In genomic region chr19:2115911-2116426, GRCh38 we compare ENCODE assay signal across 24 cellular contexts.
"Had no signal": no experiment of that assay in that cellular context is flagged by ENCODE, and none has a peak within 500 bp of the region (broad histone marks: within the 10 kb centered on the region; RNA-seq: fewer than 3 reads in every experiment).

No MANE protein-coding gene starts in this region.

- H3K27ac ChIP-seq: colonic mucosa, epithelial cell of prostate, esophagus squamous epithelium, gastrocnemius medialis, heart right ventricle, left lung, lower lobe of right lung had no signal

- H3K4me1 ChIP-seq: colonic mucosa, esophagus squamous epithelium, gastrocnemius medialis, left lung, lower lobe of right lung had no signal

- H3K4me3 ChIP-seq: colonic mucosa, esophagus squamous epithelium, gastrocnemius medialis, heart right ventricle, left lung, lower lobe of right lung, mucosa of descending colon had no signal

- H3K9me3 Mint-ChIP-seq: dendritic cell treated with granulocyte-macrophage colony-stimulating factor and Interleukin-4, amounts not matched to agents 40 ng/mL and 50 ng/mL, for 4 days; effector memory CD8-positive, alpha-beta T cell; endodermal cell; mesothelial cell of epicardium had no signal

- DNase-seq: colonic mucosa; cortex of kidney; effector CD8-positive, alpha-beta T cell; effector memory CD8-positive, alpha-beta T cell; endodermal cell; erythroblast; esophagus squamous epithelium; foreskin fibroblast; foreskin melanocyte; gastrocnemius medialis; glutamatergic neuron; head of caudate nucleus; hippocampal formation; left cardiac atrium; left lung; left ventricle myocardium superior; lower lobe of right lung; mesenchymal stem cell; mucosa of descending colon had no signal

- H3K27ac Mint-ChIP-seq: dendritic cell treated with granulocyte-macrophage colony-stimulating factor and Interleukin-4, amounts not matched to agents 40 ng/mL and 50 ng/mL, for 4 days; effector memory CD8-positive, alpha-beta T cell; endodermal cell; mesothelial cell of epicardium had no signal

- ATAC-seq: effector memory CD8-positive, alpha-beta T cell; esophagus mucosa; gastrocnemius medialis; heart right ventricle; left cardiac atrium; left lung; left ventricle myocardium superior; lower lobe of right lung; mucosa of descending colon had no signal

- H3K4me1 Mint-ChIP-seq: endodermal cell, mesothelial cell of epicardium had no signal

- H3K27me3 Mint-ChIP-seq: dendritic cell treated with granulocyte-macrophage colony-stimulating factor and Interleukin-4, amounts not matched to agents 40 ng/mL and 50 ng/mL, for 4 days; effector memory CD8-positive, alpha-beta T cell had no signal

- H3K9me3 ChIP-seq: colonic mucosa, esophagus squamous epithelium, gastrocnemius medialis, heart right ventricle, left lung, lower lobe of right lung, mucosa of descending colon had no signal

- H3K27me3 ChIP-seq: colonic mucosa, esophagus squamous epithelium, gastrocnemius medialis, heart right ventricle, left lung had no signal

- H3K4me3 Mint-ChIP-seq: dendritic cell treated with granulocyte-macrophage colony-stimulating factor and Interleukin-4, amounts not matched to agents 40 ng/mL and 50 ng/mL, for 4 days; effector memory CD8-positive, alpha-beta T cell; endodermal cell; mesothelial cell of epicardium had no signal
